ENCODE assay signal across 8 cellular contexts in the genomic region with DNA sequence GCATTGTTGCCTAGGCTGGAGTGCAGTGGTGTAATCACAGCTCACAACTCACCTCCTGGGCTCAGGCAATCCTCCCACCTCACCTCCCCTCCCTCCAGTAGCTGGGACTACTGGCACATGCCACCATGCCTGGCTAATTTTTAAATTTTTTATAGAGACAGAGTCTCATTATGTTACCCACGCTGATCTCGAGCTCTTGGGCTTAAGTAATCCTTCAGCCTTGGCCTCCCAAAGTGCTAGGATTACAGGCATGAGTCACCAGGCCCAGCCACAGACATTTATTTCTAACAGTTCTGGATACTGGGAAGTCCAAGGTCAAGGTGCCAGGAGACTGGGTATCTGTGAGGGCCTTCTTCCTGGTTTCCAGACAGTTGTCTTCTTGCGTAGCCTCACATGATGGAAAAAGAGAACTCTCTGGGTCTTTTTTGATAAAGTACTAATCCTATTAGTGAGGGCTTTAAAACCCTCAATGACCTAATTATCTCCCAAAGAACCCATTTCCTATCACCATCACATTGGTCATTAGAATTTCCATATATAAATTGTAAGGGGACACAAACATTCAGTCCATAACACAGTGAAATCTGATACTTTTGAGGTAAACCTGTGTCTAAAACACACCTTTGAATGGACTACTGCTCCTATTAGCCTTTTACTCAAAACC.
DNase-seq lines count a peak whose midpoint lies in the region; ATAC-seq and TF ChIP-seq lines count a peak whose summit lies in the region.

No MANE protein-coding gene starts in this region.

- no peaks in the 10 kb centered on the region for H3K36me3 ChIP-seq in tibial artery

- no peaks in the 10 kb centered on the region for H3K27me3 Mint-ChIP-seq in T-helper 1 cell treated with Interleukin-12 subunit alpha and Interleukin-12 subunit beta and Interleukin-4 antibody, amounts not matched to agents 30 μg/mL and 1 μg/mL, for 36 hours (ENCODE audit: low read depth)

- peak overlapping the region; percentile 52 to 76 for H3K27ac ChIP-seq in tibial artery

- H3K4me1 ChIP-seq in tibial artery: peaks cover 8 to 43% (median 24%) of the 10 kb centered on the region in 4 donors

- DNase-seq in T-helper 1 cell (no peak), amniotic epithelial cell (ENCODE audit: low read depth) (peak; percentile 94), left lobe of liver (ENCODE audit: low spot score) (no peak), tibial artery (peak; percentile 41 to 68), activated gamma-delta T cell (lab: John Stamatoyannopoulos, UW) (no peak), NCI-H774 (lab: John Stamatoyannopoulos, UW) (no peak), NCI-H526 treated with DMSO at 0.1 percent for 48 hours (lab: John Stamatoyannopoulos, UW) (no peak)

- H3K4me3 Mint-ChIP-seq in T-helper 1 cell treated with Interleukin-12 subunit alpha and Interleukin-12 subunit beta and Interleukin-4 antibody, amounts not matched to agents 30 μg/mL and 1 μg/mL, for 36 hours: no peak overlapping the region

- peaks cover 3% of the 10 kb centered on the region for H3K36me3 Mint-ChIP-seq in T-helper 1 cell treated with Interleukin-12 subunit alpha and Interleukin-12 subunit beta and Interleukin-4 antibody, amounts not matched to agents 30 μg/mL and 1 μg/mL, for 36 hours (ENCODE audit: low read depth)

- intact Hi-C loops in tibial artery (cut with DNase I; ENCODE audit: low total_unique reads): no loop called here

- peak overlapping the region; percentile 65 for H3K27ac Mint-ChIP-seq in T-helper 1 cell treated with Interleukin-12 subunit alpha and Interleukin-12 subunit beta and Interleukin-4 antibody, amounts not matched to agents 30 μg/mL and 1 μg/mL, for 36 hours

- H3K4me1 Mint-ChIP-seq in T-helper 1 cell treated with Interleukin-12 subunit alpha and Interleukin-12 subunit beta and Interleukin-4 antibody, amounts not matched to agents 30 μg/mL and 1 μg/mL, for 36 hours (ENCODE audit: low read depth): peaks cover 19% of the 10 kb centered on the region

- H3K4me3 ChIP-seq in tibial artery: peak overlapping the region; percentile 33 to 35

- no peak for TF ChIP-seq CTCF in tibial artery (IDR thresholded peaks at IDR 0.05)

- no peaks in the 10 kb centered on the region for H3K9me3 ChIP-seq in tibial artery

- ATAC-seq in left lobe of liver: peak; percentile 5

- no peaks in the 10 kb centered on the region for H3K27me3 ChIP-seq in tibial artery

- no peaks in the 10 kb centered on the region for H3K9me3 Mint-ChIP-seq in T-helper 1 cell treated with Interleukin-12 subunit alpha and Interleukin-12 subunit beta and Interleukin-4 antibody, amounts not matched to agents 30 μg/mL and 1 μg/mL, for 36 hours

Comparison
In these comparisons a context has a peak if more than half of its experiments do, and no peak if none do; other contexts are left out.
1. DNase-seq: peak in amniotic epithelial cell (single experiment) and tibial artery (2 of 2); none in T-helper 1 cell (0 of 5), left lobe of liver (single experiment), activated gamma-delta T cell (single experiment), NCI-H774 (single experiment) and NCI-H526 treated with DMSO at 0.1 percent for 48 hours (single experiment).